8 cellular contexts compared by ENCODE assay signal in the genomic region with DNA sequence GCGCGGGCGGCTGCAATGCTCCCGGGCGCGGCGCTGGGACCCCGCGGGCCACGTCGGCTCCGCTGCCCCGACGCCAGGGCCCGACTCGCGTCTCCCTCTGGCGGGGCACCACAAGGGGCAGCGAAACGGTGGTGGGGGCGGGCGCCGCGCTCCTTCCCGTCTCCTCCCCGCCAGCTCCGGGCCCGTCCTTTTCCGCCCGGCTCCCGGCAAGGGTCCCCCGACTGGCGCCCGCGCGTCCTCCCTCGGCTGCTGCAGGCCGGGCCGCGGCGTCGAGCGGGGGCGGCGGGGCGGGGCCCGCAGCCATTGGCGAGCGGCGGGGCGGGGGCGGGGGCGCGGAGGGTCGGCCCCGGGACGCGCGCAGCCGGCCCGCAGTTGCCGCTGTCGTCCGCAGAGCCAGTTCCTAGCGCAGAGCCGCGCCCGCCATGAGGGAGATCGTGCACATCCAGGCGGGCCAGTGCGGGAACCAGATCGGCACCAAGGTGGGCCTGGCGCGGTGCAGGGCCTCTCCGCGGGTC. TPM values are rescaled to one million over a fixed set of nuclear protein-coding genes. Genes with fewer than 3 reads are reported as not detected.
DNase-seq lines count a peak whose midpoint lies in the region; ATAC-seq, FAIRE-seq and TF ChIP-seq lines count a peak whose summit lies in the region.

Gene TUBB6, plus strand, starts transcription at position 371 of the 515 bp plus-strand sequence. Its CDS starts 52 bp downstream, at position 423.

- no peaks in the 10 kb centered on the region for H3K9me3 ChIP-seq in right cardiac atrium (ENCODE audit: control insufficient read depth, low read length)

- ATAC-seq in HG02763 (IDR thresholded peaks at IDR 0.05; ENCODE audit: unreplicated experiment) (peak; percentile 49), right cardiac atrium (peak; percentile 79 to 81)

- H3K4me3 ChIP-seq in right cardiac atrium (ENCODE audit: low read length) (peak within 1 kb of the TSS; percentile 82), retinal pigment epithelial cell (ENCODE audit: low read length) (peak within 1 kb of the TSS; percentile 80)

- peaks cover 4% of the 10 kb centered on the region for H3K4me1 ChIP-seq in right cardiac atrium (ENCODE audit: control insufficient read depth, insufficient read depth, low read length)

- DNase-seq in A172 (ENCODE audit: low spot score) (peak; percentile 34), GM12891 (ENCODE audit: insufficient read length, low spot score) (peak; percentile 87), NCI-H69 (lab: John Stamatoyannopoulos, UW) (peak; percentile 64), amniotic epithelial cell (ENCODE audit: low read depth) (peak; percentile 69), right cardiac atrium (peak; percentile 90 to 94 (median 93)), retinal pigment epithelial cell (ENCODE audit: low read depth) (no peak), DMS153 (lab: John Stamatoyannopoulos, UW) (no peak)

- intact Hi-C loops in right cardiac atrium (cut with DNase I): no loop called here

- under 1% methylated on average over 76 of the region's 76 CpGs for WGBS in right cardiac atrium

- no peak for FAIRE-seq in GM12891 (lab: Jason Lieb, UNC)

- TF ChIP-seq CTCF in retinal pigment epithelial cell (conservative IDR thresholded peaks at IDR 0.05; ENCODE audit: low read depth, low read length): no peak

- peak; percentile 67 for TF ChIP-seq POLR2A in GM12891 (IDR thresholded peaks at IDR 0.05; ENCODE audit: low read depth, low read length)

- peak within 1 kb of the TSS; percentile 97 for H3K27ac ChIP-seq in right cardiac atrium (ENCODE audit: low read length)

- H3K27me3 ChIP-seq in right cardiac atrium (ENCODE audit: control insufficient read depth, insufficient read depth): no peaks in the 10 kb centered on the region

TF ChIP-seq in GM12891, 5 proteins besides CTCF, POLR2A, EP300 and RAD21:
- TF ChIP-seq TAF1 (IDR thresholded peaks at IDR 0.05; ENCODE audit: low read depth, low read length) (peak; percentile 76), POLR2AphosphoS5 (IDR thresholded peaks at IDR 0.05; ENCODE audit: low read depth, low read length) (peak; percentile 69; the same call in 1 of the 2 replicates), PAX5 (IDR thresholded peaks at IDR 0.05; ENCODE audit: insufficient read depth, low read length, severe bottlenecking) (no peak)

RNA-seq across cellular contexts. Expression of gene TUBB6, which starts in this region (rescaled TPM):
- total RNA-seq in A172 (2014; rRNA removed; shearing (Covaris generic)): 464 and 479 TPM in 2 replicates
- polyA plus RNA-seq in GM12891 (2012; ENCODE audit: low read depth, missing spikeins): 74.6 TPM
- 100 to 1,000 TPM in 2 of 4 donors, 10 to 100 TPM in 2; 69.0 to 189 (median 117) TPM for total RNA-seq in right cardiac atrium
- 143 TPM for polyA plus RNA-seq in right cardiac atrium

Comparison
In these comparisons a context has a peak if more than half of its experiments do, and no peak if none do; other contexts are left out.
1. DNase-seq: peak in A172 (single experiment), GM12891 (single experiment), NCI-H69 (single experiment), amniotic epithelial cell (single experiment) and right cardiac atrium (3 of 3); none in retinal pigment epithelial cell (single experiment) and DMS153 (single experiment).